In genomic region chr14:71380271-71380670, GRCh38 we compare ENCODE assay signal across 15 cellular contexts. TPM values are rescaled to one million over a fixed set of nuclear protein-coding genes. Genes with fewer than 3 reads are reported as not detected.
A peak's percentile ranks its signal among the peaks of the same experiment; 100 is the strongest.
DNase-seq lines count a peak whose midpoint lies in the region; ATAC-seq and TF ChIP-seq lines count a peak whose summit lies in the region.
"Had no signal": no experiment of that assay in that cellular context is flagged by ENCODE, and none has a peak within 500 bp of the region (broad histone marks: within the 10 kb centered on the region; RNA-seq: fewer than 3 reads in every experiment).

No MANE protein-coding gene starts in this region.

- H3K27ac Mint-ChIP-seq in naive B cell (peak overlapping the region; percentile 2 to 97 (median 36)), natural killer cell (no peak overlapping the region)
- H3K27ac Mint-ChIP-seq: CD14-positive monocyte had no signal

- ATAC-seq in naive B cell (ENCODE audit: low read depth in 2 of 2) (no peak), HG03378 (IDR thresholded peaks at IDR 0.05; ENCODE audit: unreplicated experiment) (no peak), natural killer cell (no peak)
- ATAC-seq: effector memory CD8-positive, alpha-beta T cell; K562 had no signal

- CTCF ChIA-PET in BJ (lab: Yijun Ruan, JAX) = no interaction called here

- no peak for TF ChIP-seq CTCF in BJ (IDR thresholded peaks at IDR 0.05; ENCODE audit: insufficient read depth, low read depth, low read length)
- no peak for TF ChIP-seq CTCF in epithelial cell of esophagus (IDR thresholded peaks at IDR 0.05; ENCODE audit: insufficient read depth, low read depth, low read length, missing control alignments)
- TF ChIP-seq CTCF in natural killer cell (IDR thresholded peaks at IDR 0.05) = no peak

- no peaks in the 10 kb centered on the region for H3K27me3 ChIP-seq in BJ (ENCODE audit: control insufficient read depth, insufficient read depth, low read length)

- H3K9me3 Mint-ChIP-seq in naive B cell (peaks cover 0 to 10% (median 2%) of the 10 kb centered on the region in 7 donors), natural killer cell (no peaks in the 10 kb centered on the region)
- H3K9me3 Mint-ChIP-seq: effector memory CD8-positive, alpha-beta T cell had no signal

- POLR2A ChIA-PET in BJ (lab: Charles Lee) = no interaction called here

- intact Hi-C loops in natural killer cell (cut with micrococcal nuclease) = no loop called here

- no peaks in the 10 kb centered on the region for H3K36me3 ChIP-seq in BJ (ENCODE audit: control insufficient read depth, insufficient read depth, low read length)
- H3K36me3 ChIP-seq: lower lobe of right lung had no signal

- H3K4me3 Mint-ChIP-seq in naive B cell = no peak overlapping the region
- no peak overlapping the region for H3K4me3 Mint-ChIP-seq in natural killer cell
- H3K4me3 Mint-ChIP-seq: CD14-positive monocyte; effector memory CD8-positive, alpha-beta T cell had no signal

- H3K4me3 ChIP-seq in BJ (ENCODE audit: low read depth, low read length) (no peak overlapping the region), epithelial cell of esophagus (ENCODE audit: low read length) (no peak overlapping the region)
- H3K4me3 ChIP-seq: K562, lower lobe of right lung had no signal

- DNase-seq in BJ (ENCODE audit: low read depth) = peak; percentile 46
- peak; percentile 86 for DNase-seq in M059J (ENCODE audit: low read depth)
- peak; percentile 36 for DNase-seq in epithelial cell of esophagus (ENCODE audit: low read depth)
- DNase-seq in naive B cell = no peak
- no peak for DNase-seq in stimulated activated naive CD4-positive, alpha-beta T cell treated with Interleukin-2 at 50 U/mL for 16 hours (lab: John Stamatoyannopoulos, UW)
- no peak for DNase-seq in natural killer cell
- DNase-seq in hippocampal formation (lab: John Stamatoyannopoulos, UW) = no peak
- DNase-seq: effector memory CD8-positive, alpha-beta T cell; lower lobe of right lung; NCI-H2029; NCI-H748 treated with DMSO at 0.1 percent for 48 hours; SIG-M5 had no signal

- H3K27me3 Mint-ChIP-seq in naive B cell (no peaks in the 10 kb centered on the region), natural killer cell (ENCODE audit: low read depth in 2 of 2) (no peaks in the 10 kb centered on the region)
- H3K27me3 Mint-ChIP-seq: effector memory CD8-positive, alpha-beta T cell had no signal

- H3K4me1 Mint-ChIP-seq in naive B cell (peaks cover 57 to 86% (median 66%) of the 10 kb centered on the region in 3 donors), natural killer cell (peaks cover 34 to 41% of the 10 kb centered on the region in 2 donors)

- peaks cover 0 to 14% of the 10 kb centered on the region in 2 donors for H3K36me3 Mint-ChIP-seq in naive B cell
- H3K36me3 Mint-ChIP-seq in natural killer cell = no peaks in the 10 kb centered on the region

RNA-seq across cellular contexts. Expression of gene SIPA1L1, which starts 60.0 kb away (rescaled TPM):
- 59.1 and 73.3 TPM in 2 replicates for polyA plus RNA-seq in BJ (2011; rRNA removed)
- 79.0 and 79.3 TPM in 2 replicates for polyA minus RNA-seq in BJ (2011; rRNA and poly(A)+ RNA removed)
- 32.4 and 49.4 TPM in 2 replicates for total RNA-seq in M059J (2014; rRNA removed; shearing (Covaris generic))
- polyA plus RNA-seq in naive B cell (ENCODE audit: low read depth in 6 of 6) = 100 to 1,000 TPM in 1 of 6 donors, 10 to 100 TPM in 4, 1 to 10 TPM in 1; 8.3 to 106 (median 65.8) TPM
- total RNA-seq in natural killer cell = 10 to 100 TPM; 43.6 to 61.7 (median 45.3) TPM

Comparison
In these comparisons a context has a peak if more than half of its experiments do, and no peak if none do; other contexts are left out.
1. DNase-seq: peak in BJ (single experiment), M059J (single experiment) and epithelial cell of esophagus (single experiment); none in naive B cell (single experiment), stimulated activated naive CD4-positive, alpha-beta T cell treated with Interleukin-2 at 50 U/mL for 16 hours (single experiment), natural killer cell (single experiment) and hippocampal formation (0 of 2).
2. H3K27ac Mint-ChIP-seq: peak in naive B cell (6 of 6); none in natural killer cell (0 of 2).